ENCODE assay signal across 1 cellular context in the genomic region with DNA sequence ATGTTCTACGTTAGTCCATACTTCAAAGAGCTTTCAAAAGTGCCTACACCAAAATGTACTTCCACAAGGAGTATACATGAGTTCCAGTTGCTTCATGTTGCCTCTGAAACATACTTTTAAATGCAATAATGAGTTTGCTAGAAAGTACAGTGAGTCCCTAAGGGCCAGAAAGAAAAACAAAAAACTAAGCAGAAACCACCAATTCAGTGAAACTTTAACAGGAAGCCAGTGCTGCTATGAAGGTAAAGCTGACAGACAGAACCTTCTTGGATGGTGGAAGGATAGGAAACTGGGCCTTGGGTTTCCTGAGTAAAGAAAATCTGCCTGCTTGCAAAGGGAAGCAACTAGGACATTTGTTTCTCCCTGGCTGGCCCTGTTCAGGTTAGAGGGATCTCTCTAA.
TF ChIP-seq lines count a peak whose summit lies in the region.

No MANE protein-coding gene starts in this region.

TF ChIP-seq in K562, 482 proteins besides CTCF, POLR2A, EP300 and RAD21 (continued from another document):
- TF ChIP-seq, protein P1, sequence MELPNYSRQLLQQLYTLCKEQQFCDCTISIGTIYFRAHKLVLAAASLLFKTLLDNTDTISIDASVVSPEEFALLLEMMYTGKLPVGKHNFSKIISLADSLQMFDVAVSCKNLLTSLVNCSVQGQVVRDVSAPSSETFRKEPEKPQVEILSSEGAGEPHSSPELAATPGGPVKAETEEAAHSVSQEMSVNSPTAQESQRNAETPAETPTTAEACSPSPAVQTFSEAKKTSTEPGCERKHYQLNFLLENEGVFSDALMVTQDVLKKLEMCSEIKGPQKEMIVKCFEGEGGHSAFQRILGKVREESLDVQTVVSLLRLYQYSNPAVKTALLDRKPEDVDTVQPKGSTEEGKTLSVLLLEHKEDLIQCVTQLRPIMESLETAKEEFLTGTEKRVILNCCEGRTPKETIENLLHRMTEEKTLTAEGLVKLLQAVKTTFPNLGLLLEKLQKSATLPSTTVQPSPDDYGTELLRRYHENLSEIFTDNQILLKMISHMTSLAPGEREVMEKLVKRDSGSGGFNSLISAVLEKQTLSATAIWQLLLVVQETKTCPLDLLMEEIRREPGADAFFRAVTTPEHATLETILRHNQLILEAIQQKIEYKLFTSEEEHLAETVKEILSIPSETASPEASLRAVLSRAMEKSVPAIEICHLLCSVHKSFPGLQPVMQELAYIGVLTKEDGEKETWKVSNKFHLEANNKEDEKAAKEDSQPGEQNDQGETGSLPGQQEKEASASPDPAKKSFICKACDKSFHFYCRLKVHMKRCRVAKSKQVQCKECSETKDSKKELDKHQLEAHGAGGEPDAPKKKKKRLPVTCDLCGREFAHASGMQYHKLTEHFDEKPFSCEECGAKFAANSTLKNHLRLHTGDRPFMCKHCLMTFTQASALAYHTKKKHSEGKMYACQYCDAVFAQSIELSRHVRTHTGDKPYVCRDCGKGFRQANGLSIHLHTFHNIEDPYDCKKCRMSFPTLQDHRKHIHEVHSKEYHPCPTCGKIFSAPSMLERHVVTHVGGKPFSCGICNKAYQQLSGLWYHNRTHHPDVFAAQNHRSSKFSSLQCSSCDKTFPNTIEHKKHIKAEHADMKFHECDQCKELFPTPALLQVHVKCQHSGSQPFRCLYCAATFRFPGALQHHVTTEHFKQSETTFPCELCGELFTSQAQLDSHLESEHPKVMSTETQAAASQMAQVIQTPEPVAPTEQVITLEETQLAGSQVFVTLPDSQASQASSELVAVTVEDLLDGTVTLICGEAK (IDR thresholded peaks at IDR 0.05) = no peak
- TF ChIP-seq, protein P1 (CRISPR knock-in tag; IDR thresholded peaks at IDR 0.05) = no peak
- TF ChIP-seq ZNF165 (CRISPR knock-in tag; IDR thresholded peaks at IDR 0.05; ENCODE audit: borderline replicate concordance) = no peak
- no peak for TF ChIP-seq PHF21A (IDR thresholded peaks at IDR 0.05; ENCODE audit: borderline replicate concordance, low read depth)
- TF ChIP-seq RBM25 (IDR thresholded peaks at IDR 0.05; ENCODE audit: low read depth, low read length, severe bottlenecking) = no peak
- TF ChIP-seq, protein P2, sequence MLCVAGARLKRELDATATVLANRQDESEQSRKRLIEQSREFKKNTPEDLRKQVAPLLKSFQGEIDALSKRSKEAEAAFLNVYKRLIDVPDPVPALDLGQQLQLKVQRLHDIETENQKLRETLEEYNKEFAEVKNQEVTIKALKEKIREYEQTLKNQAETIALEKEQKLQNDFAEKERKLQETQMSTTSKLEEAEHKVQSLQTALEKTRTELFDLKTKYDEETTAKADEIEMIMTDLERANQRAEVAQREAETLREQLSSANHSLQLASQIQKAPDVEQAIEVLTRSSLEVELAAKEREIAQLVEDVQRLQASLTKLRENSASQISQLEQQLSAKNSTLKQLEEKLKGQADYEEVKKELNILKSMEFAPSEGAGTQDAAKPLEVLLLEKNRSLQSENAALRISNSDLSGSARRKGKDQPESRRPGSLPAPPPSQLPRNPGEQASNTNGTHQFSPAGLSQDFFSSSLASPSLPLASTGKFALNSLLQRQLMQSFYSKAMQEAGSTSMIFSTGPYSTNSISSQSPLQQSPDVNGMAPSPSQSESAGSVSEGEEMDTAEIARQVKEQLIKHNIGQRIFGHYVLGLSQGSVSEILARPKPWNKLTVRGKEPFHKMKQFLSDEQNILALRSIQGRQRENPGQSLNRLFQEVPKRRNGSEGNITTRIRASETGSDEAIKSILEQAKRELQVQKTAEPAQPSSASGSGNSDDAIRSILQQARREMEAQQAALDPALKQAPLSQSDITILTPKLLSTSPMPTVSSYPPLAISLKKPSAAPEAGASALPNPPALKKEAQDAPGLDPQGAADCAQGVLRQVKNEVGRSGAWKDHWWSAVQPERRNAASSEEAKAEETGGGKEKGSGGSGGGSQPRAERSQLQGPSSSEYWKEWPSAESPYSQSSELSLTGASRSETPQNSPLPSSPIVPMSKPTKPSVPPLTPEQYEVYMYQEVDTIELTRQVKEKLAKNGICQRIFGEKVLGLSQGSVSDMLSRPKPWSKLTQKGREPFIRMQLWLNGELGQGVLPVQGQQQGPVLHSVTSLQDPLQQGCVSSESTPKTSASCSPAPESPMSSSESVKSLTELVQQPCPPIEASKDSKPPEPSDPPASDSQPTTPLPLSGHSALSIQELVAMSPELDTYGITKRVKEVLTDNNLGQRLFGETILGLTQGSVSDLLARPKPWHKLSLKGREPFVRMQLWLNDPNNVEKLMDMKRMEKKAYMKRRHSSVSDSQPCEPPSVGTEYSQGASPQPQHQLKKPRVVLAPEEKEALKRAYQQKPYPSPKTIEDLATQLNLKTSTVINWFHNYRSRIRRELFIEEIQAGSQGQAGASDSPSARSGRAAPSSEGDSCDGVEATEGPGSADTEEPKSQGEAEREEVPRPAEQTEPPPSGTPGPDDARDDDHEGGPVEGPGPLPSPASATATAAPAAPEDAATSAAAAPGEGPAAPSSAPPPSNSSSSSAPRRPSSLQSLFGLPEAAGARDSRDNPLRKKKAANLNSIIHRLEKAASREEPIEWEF (CRISPR knock-in tag; IDR thresholded peaks at IDR 0.05) = no peak
- no peak for TF ChIP-seq NFRKB (IDR thresholded peaks at IDR 0.05; ENCODE audit: low read depth)
- TF ChIP-seq GABPA (tag; conservative IDR thresholded peaks at IDR 0.05; ENCODE audit: low read depth) = no peak
- no peak for TF ChIP-seq FOXA1 (IDR thresholded peaks at IDR 0.05; ENCODE audit: borderline replicate concordance)
- TF ChIP-seq MCM5 (IDR thresholded peaks at IDR 0.05; ENCODE audit: low read depth) = no peak
- no peak for TF ChIP-seq ZNF436 (CRISPR knock-in tag; IDR thresholded peaks at IDR 0.05)
- TF ChIP-seq DIDO1 (tag; IDR thresholded peaks at IDR 0.05; ENCODE audit: low read depth) = no peak
- no peak for TF ChIP-seq POLR2G (IDR thresholded peaks at IDR 0.05; ENCODE audit: low read depth, low read length)
- no peak for TF ChIP-seq SOX6 (IDR thresholded peaks at IDR 0.05)
- no peak for TF ChIP-seq SMARCB1 (IDR thresholded peaks at IDR 0.05; ENCODE audit: insufficient read length, low read depth)
- TF ChIP-seq CAMTA2 (CRISPR knock-in tag; conservative IDR thresholded peaks at IDR 0.05) = no peak
